ENCODE assay signal across 23 cellular contexts in the genomic region with DNA sequence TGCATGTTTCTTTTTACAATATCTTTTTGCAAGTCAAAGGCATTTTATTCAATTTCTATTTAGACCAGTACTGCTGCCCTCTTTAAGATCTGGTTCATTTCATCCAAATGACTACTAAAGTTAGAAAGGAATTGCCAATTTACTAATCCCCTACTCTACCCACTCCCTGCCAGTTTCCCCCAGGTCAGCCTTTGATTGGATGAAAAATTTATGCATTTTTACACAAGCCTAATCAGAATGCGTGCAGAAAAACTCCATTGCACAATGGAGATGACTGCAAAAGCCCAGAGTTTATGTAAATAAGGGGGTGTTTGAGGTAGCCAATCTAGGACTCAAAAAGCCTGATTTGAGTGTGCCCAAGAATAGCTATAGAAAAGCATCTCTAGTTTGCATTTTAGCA.
DNase-seq lines count a peak whose midpoint lies in the region; ATAC-seq, FAIRE-seq and TF ChIP-seq lines count a peak whose summit lies in the region.
"Had no signal": no experiment of that assay in that cellular context is flagged by ENCODE, and none has a peak within 500 bp of the region (broad histone marks: within the 10 kb centered on the region; RNA-seq: fewer than 3 reads in every experiment).

No MANE protein-coding gene starts in this region.

- no peaks in the 10 kb centered on the region for H3K36me3 ChIP-seq in A673 (ENCODE audit: insufficient read depth, low read length, poor library complexity, severe bottlenecking)
- H3K36me3 ChIP-seq in kidney (ENCODE audit: control insufficient read depth in 1 of 2, insufficient read depth in 2 of 2, low read length in 2 of 2): no peaks in the 10 kb centered on the region
- H3K36me3 ChIP-seq: BE2C; BLaER1 treated with 17β-estradiol and CSF1 and Interleukin-3, amounts not matched to agents 10 nM and 100 nM had no signal

- TF ChIP-seq CTCF in A673 (conservative IDR thresholded peaks at IDR 0.05; ENCODE audit: low read depth, low read length) (no peak), kidney (IDR thresholded peaks at IDR 0.05; ENCODE audit: borderline replicate concordance, extremely low read depth, insufficient read depth) (no peak)

- H3K27me3 ChIP-seq in A673 (replicated peaks; ENCODE audit: insufficient read depth, low read depth, low read length, poor library complexity): no peaks in the 10 kb centered on the region
- H3K27me3 ChIP-seq: BE2C; BLaER1 treated with 17β-estradiol and CSF1 and Interleukin-3, amounts not matched to agents 10 nM and 100 nM had no signal

- H3K9me3 ChIP-seq in A673 (ENCODE audit: low read depth, low read length, poor library complexity, severe bottlenecking) (no peaks in the 10 kb centered on the region), kidney (ENCODE audit: control insufficient read depth in 1 of 2, low read length in 2 of 2) (no peaks in the 10 kb centered on the region)
- H3K9me3 ChIP-seq: BE2C; BLaER1 treated with 17β-estradiol and CSF1 and Interleukin-3, amounts not matched to agents 10 nM and 100 nM had no signal

- ATAC-seq in HG02610 (IDR thresholded peaks at IDR 0.05; ENCODE audit: unreplicated experiment): peak; percentile 49
- ATAC-seq: GM12878, HCT116 had no signal

- FAIRE-seq in kidney (lab: Jason Lieb, UNC): no peak
- FAIRE-seq: D721Med, GM12878, GM19239, H1 had no signal

- intact Hi-C loops in A673 (cut with micrococcal nuclease; ENCODE audit: unreplicated experiment) (no loop called here), kidney (cut with DNase I) (no loop called here)

- no TSS peak for BruUV-seq in A673 (replicated peaks; lab: Mats Ljungman, UMichigan)

- H3K9ac ChIP-seq in kidney (ENCODE audit: low read length in 2 of 2): no peak overlapping the region
- H3K9ac ChIP-seq: BLaER1 treated with 17β-estradiol and CSF1 and Interleukin-3, amounts not matched to agents 10 nM and 100 nM had no signal

- DNase-seq in A673 (ENCODE audit: low spot score): peak; percentile 41
- DNase-seq in globus pallidus (ENCODE audit: low spot score): peak; percentile 25
- no peak for DNase-seq in activated effector memory CD4-positive, alpha-beta T cell treated with anti-CD3 and anti-CD28 coated beads, Interleukin-2, amount 50 U/mL, for 16 hours
- no peak for DNase-seq in NCI-H1048 (lab: John Stamatoyannopoulos, UW)
- no peak for DNase-seq in kidney
- DNase-seq: ACHN; AML-193; BE2C; CD4-positive, alpha-beta T cell; CD8-positive, alpha-beta memory T cell; DMS 273 treated with DMSO at 0.1 percent for 48 hours; DMS79; EL; GDM1; H7 had no signal

- CTCF ChIA-PET in A673 (lab: Charles Lee): no interaction called here

- H3K4me1 ChIP-seq in A673 (ENCODE audit: insufficient read depth, low read length, poor library complexity, severe bottlenecking) (no peaks in the 10 kb centered on the region), kidney (ENCODE audit: control insufficient read depth in 1 of 2, insufficient read depth in 1 of 2, low read depth in 1 of 2, low read length in 2 of 2) (no peaks in the 10 kb centered on the region)
- H3K4me1 ChIP-seq: BE2C; BLaER1 treated with 17β-estradiol and CSF1 and Interleukin-3, amounts not matched to agents 10 nM and 100 nM had no signal

- POLR2A ChIA-PET in A673 (lab: Charles Lee; ENCODE audit: low non-redundant PET): no interaction called here

- H3K27ac ChIP-seq in A673 (ENCODE audit: low read depth, low read length, poor library complexity, severe bottlenecking) (no peak overlapping the region), kidney (ENCODE audit: low read depth in 2 of 2, low read length in 2 of 2) (no peak overlapping the region)
- H3K27ac ChIP-seq: 22Rv1; BLaER1 treated with 17β-estradiol and CSF1 and Interleukin-3, amounts not matched to agents 10 nM and 100 nM had no signal

- H3K4me3 ChIP-seq in A673 (ENCODE audit: low read depth, low read length, poor library complexity, severe bottlenecking) (no peak overlapping the region), kidney (ENCODE audit: low read length in 2 of 2) (no peak overlapping the region)
- H3K4me3 ChIP-seq: BLaER1 treated with 17β-estradiol and CSF1 and Interleukin-3, amounts not matched to agents 10 nM and 100 nM; GM12878 had no signal

Comparison
In these comparisons a context has a peak if more than half of its experiments do, and no peak if none do; other contexts are left out.
1. DNase-seq: peak in A673 (single experiment) and globus pallidus (single experiment); none in activated effector memory CD4-positive, alpha-beta T cell treated with anti-CD3 and anti-CD28 coated beads, Interleukin-2, amount 50 U/mL, for 16 hours (single experiment), NCI-H1048 (single experiment) and kidney (single experiment).